In genomic region chr1:203324103-203325003, GRCh38 we compare ENCODE assay signal across 8 cellular contexts. TPM values are rescaled to one million over a fixed set of nuclear protein-coding genes. Genes with fewer than 3 reads are reported as not detected.
DNase-seq lines count a peak whose midpoint lies in the region; ATAC-seq and TF ChIP-seq lines count a peak whose summit lies in the region.

No MANE protein-coding gene starts in this region.

- H3K4me3 ChIP-seq in tibial artery (no peak overlapping the region), A673 (ENCODE audit: low read depth, low read length, poor library complexity, severe bottlenecking) (no peak overlapping the region)

- intact Hi-C loops in tibial artery (cut with DNase I; ENCODE audit: low total_unique reads) = loop anchor here (5.0 kb wide), 1 partner anchor 287 kb away; no protein-coding TSS in a partner anchor
- intact Hi-C loops in A673 (cut with micrococcal nuclease; ENCODE audit: unreplicated experiment) = no loop called here

- no peak for ATAC-seq in activated CD8-positive, alpha-beta T cell treated with anti-CD3 and anti-CD28 coated beads, Interleukin-2, amount 10 ng/mL, durations not matched to agents 7 days and 5 days
- no peak for ATAC-seq in HG03159 (IDR thresholded peaks at IDR 0.05; ENCODE audit: unreplicated experiment)

- no peaks in the 10 kb centered on the region for H3K36me3 Mint-ChIP-seq in activated CD8-positive, alpha-beta T cell treated with anti-CD3 and anti-CD28 coated beads, Interleukin-2, amount 10 ng/mL, durations not matched to agents 7 days and 5 days (ENCODE audit: low read depth)

- POLR2A ChIA-PET in activated CD8-positive, alpha-beta T cell treated with anti-CD3 and anti-CD28 coated beads, Interleukin-2, amount 10 ng/mL, durations not matched to agents 7 days and 5 days (lab: Charles Lee) = interaction anchor here (0.8 to 9.5 kb wide), 10 partner anchors 8 to 440 kb away, joined by 3 to 234 read pairs (median 4); partner anchors contain the start of gene LAX1
- POLR2A ChIA-PET in A673 (lab: Charles Lee; ENCODE audit: low non-redundant PET) = no interaction called here

- TF ChIP-seq CTCF in tibial artery (IDR thresholded peaks at IDR 0.05) (no peak), A673 (conservative IDR thresholded peaks at IDR 0.05; ENCODE audit: low read depth, low read length) (no peak)

- H3K4me3 Mint-ChIP-seq in activated CD8-positive, alpha-beta T cell treated with anti-CD3 and anti-CD28 coated beads, Interleukin-2, amount 10 ng/mL, durations not matched to agents 7 days and 5 days = peak overlapping the region; percentile 56

- H3K27me3 ChIP-seq in layer of hippocampus (ENCODE audit: control insufficient read depth, insufficient read depth, low read length) (no peaks in the 10 kb centered on the region), tibial artery (no peaks in the 10 kb centered on the region), A673 (replicated peaks; ENCODE audit: insufficient read depth, low read depth, low read length, poor library complexity) (no peaks in the 10 kb centered on the region)

- H3K27ac Mint-ChIP-seq in activated CD8-positive, alpha-beta T cell treated with anti-CD3 and anti-CD28 coated beads, Interleukin-2, amount 10 ng/mL, durations not matched to agents 7 days and 5 days = peak overlapping the region; percentile 72

- H3K9me3 ChIP-seq in tibial artery (no peaks in the 10 kb centered on the region), A673 (ENCODE audit: low read depth, low read length, poor library complexity, severe bottlenecking) (no peaks in the 10 kb centered on the region)

- peaks cover 0 to 73% (median 29%) of the 10 kb centered on the region in 4 donors for H3K4me1 ChIP-seq in tibial artery
- peaks cover 54% of the 10 kb centered on the region for H3K4me1 ChIP-seq in A673 (ENCODE audit: insufficient read depth, low read length, poor library complexity, severe bottlenecking)

- BruUV-seq in A673 (replicated peaks; lab: Mats Ljungman, UMichigan) = no TSS peak

- CTCF ChIA-PET in activated CD8-positive, alpha-beta T cell treated with anti-CD3 and anti-CD28 coated beads, Interleukin-2, amount 10 ng/mL, durations not matched to agents 7 days and 5 days (lab: Charles Lee) = interaction anchor here (1.2 to 9.7 kb wide), 9 partner anchors 8 to 53 kb away, joined by 3 to 306 read pairs (median 18); partner anchors contain the start of gene BTG2
- CTCF ChIA-PET in A673 (lab: Charles Lee) = no interaction called here

- H3K27ac ChIP-seq in layer of hippocampus (ENCODE audit: low read depth, low read length) = peak overlapping the region; percentile 96
- H3K27ac ChIP-seq in tibial artery = peak overlapping the region; percentile 19 to 29
- H3K27ac ChIP-seq in A673 (ENCODE audit: low read depth, low read length, poor library complexity, severe bottlenecking) = no peak overlapping the region

- H3K27me3 Mint-ChIP-seq in activated CD8-positive, alpha-beta T cell treated with anti-CD3 and anti-CD28 coated beads, Interleukin-2, amount 10 ng/mL, durations not matched to agents 7 days and 5 days (ENCODE audit: low read depth) = no peaks in the 10 kb centered on the region

- H3K4me1 Mint-ChIP-seq in activated CD8-positive, alpha-beta T cell treated with anti-CD3 and anti-CD28 coated beads, Interleukin-2, amount 10 ng/mL, durations not matched to agents 7 days and 5 days (ENCODE audit: low read depth) = peaks cover 89% of the 10 kb centered on the region

- peak; percentile 41 for DNase-seq in activated T-cell treated with anti-CD3 and anti-CD28 coated beads, Interleukin-2, amount 50 U/mL, for 1 hour
- DNase-seq in activated T-cell treated with anti-CD3 and anti-CD28 coated beads for 4 hours = no peak
- peak; percentile 56 for DNase-seq in activated CD8-positive, alpha-beta T cell treated with anti-CD3 and anti-CD28 coated beads, Interleukin-2, amount 10 ng/mL, durations not matched to agents 7 days and 5 days
- peak in 1 of 2 donors; percentile 56 for DNase-seq in tibial artery
- no peak for DNase-seq in SK-N-DZ (ENCODE audit: low spot score)
- DNase-seq in A673 (ENCODE audit: low spot score) = no peak

- H3K9me3 Mint-ChIP-seq in activated CD8-positive, alpha-beta T cell treated with anti-CD3 and anti-CD28 coated beads, Interleukin-2, amount 10 ng/mL, durations not matched to agents 7 days and 5 days (ENCODE audit: insufficient read depth) = no peaks in the 10 kb centered on the region

- H3K36me3 ChIP-seq in tibial artery = no peaks in the 10 kb centered on the region
- no peaks in the 10 kb centered on the region for H3K36me3 ChIP-seq in A673 (ENCODE audit: insufficient read depth, low read length, poor library complexity, severe bottlenecking)

RNA-seq across cellular contexts. Expression of gene BTG2, which starts 19.0 kb away (rescaled TPM):
- total RNA-seq in activated CD8-positive, alpha-beta T cell treated with anti-CD3 and anti-CD28 coated beads, Interleukin-2, amount 10 ng/mL, durations not matched to agents 7 days and 5 days = 10 to 100 TPM; 58.6 to 58.9 TPM
- polyA plus RNA-seq in SK-N-DZ (2014; cell fraction: cytosol; rRNA removed) = 3.5 and 7.4 TPM in 2 replicates
- polyA plus RNA-seq in SK-N-DZ (2014; cell fraction: nucleus; rRNA removed) = 5.1 and 5.3 TPM in 2 replicates
- 8.5 and 9.3 TPM in 2 replicates for total RNA-seq in A673 (2021)

RNA-seq across cellular contexts. Expression of gene FMOD, which starts 26.6 kb away (rescaled TPM):
- not detected for total RNA-seq in activated CD8-positive, alpha-beta T cell treated with anti-CD3 and anti-CD28 coated beads, Interleukin-2, amount 10 ng/mL, durations not matched to agents 7 days and 5 days
- 0.14 and 0.19 TPM in 2 replicates for polyA plus RNA-seq in SK-N-DZ (2014; cell fraction: cytosol; rRNA removed)
- polyA plus RNA-seq in SK-N-DZ (2014; cell fraction: nucleus; rRNA removed) = 0.14 TPM in 1 of 2 replicates, not detected in the other
- 0.35 and 0.69 TPM in 2 replicates for total RNA-seq in A673 (2021)

Comparison
In these comparisons a context has a peak if more than half of its experiments do, and no peak if none do; other contexts are left out.
1. DNase-seq: peak in activated T-cell treated with anti-CD3 and anti-CD28 coated beads, Interleukin-2, amount 50 U/mL, for 1 hour (single experiment) and activated CD8-positive, alpha-beta T cell treated with anti-CD3 and anti-CD28 coated beads, Interleukin-2, amount 10 ng/mL, durations not matched to agents 7 days and 5 days (single experiment); none in activated T-cell treated with anti-CD3 and anti-CD28 coated beads for 4 hours (single experiment), SK-N-DZ (single experiment) and A673 (single experiment).